29 cellular contexts compared by ENCODE assay signal in the genomic region with DNA sequence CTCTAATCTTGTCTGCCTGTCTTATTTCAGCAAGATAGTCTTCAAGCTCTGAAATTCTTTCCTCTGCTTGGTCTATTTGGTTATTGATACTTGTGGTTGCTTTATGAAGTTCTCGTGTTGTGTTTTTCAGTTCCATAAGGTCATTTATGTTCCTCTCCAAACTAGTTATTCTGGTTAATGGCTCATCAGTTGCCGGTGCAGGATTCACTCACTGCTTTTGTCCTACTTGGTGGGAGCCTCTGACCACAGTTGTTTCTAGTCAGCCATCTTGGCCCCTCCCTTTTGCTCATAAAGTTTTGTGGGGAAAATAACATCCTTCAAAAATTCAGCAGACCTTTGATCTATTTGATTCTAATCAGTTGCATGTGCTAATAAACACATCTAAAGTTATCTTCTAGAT.
"Had no signal": no experiment of that assay in that cellular context is flagged by ENCODE, and none has a peak within 500 bp of the region (broad histone marks: within the 10 kb centered on the region; RNA-seq: fewer than 3 reads in every experiment).

No MANE protein-coding gene starts in this region.

- H3K36me3 ChIP-seq: neural progenitor cell, ovary, right lobe of liver, sigmoid colon, stomach, thoracic aorta, thyroid gland, tibial nerve, upper lobe of left lung, vagina had no signal

- H3K79me2 ChIP-seq: parathyroid adenoma had no signal

- H3K9me3 ChIP-seq: ovary, psoas muscle, right lobe of liver, sigmoid colon, stomach, thoracic aorta, thyroid gland, upper lobe of left lung, vagina had no signal

- H3K27me3 Mint-ChIP-seq: progenitor cell of endocrine pancreas; stimulated activated memory B cell treated with anti-CD40 and anti-IgM and Interleukin-4, amounts not matched to agents 10 μg/mL and 1 μg/mL and 100 μg/mL, for 72 hours had no signal

- H3K27ac Mint-ChIP-seq: natural killer cell; nephron; neural progenitor cell; progenitor cell of endocrine pancreas; stimulated activated memory B cell treated with anti-CD40 and anti-IgM and Interleukin-4, amounts not matched to agents 10 μg/mL and 1 μg/mL and 100 μg/mL, for 72 hours had no signal

- DNase-seq: natural killer cell; occipital lobe; ovary; posterior cingulate gyrus; psoas muscle; right cardiac atrium; right lobe of liver; sigmoid colon; small intestine; stimulated activated CD4-positive, alpha-beta T cell treated with anti-CD3 and anti-CD28 coated beads, Interleukin-15, amount 100 ng/mL, for 24 hours; stimulated activated CD4-positive, alpha-beta T cell treated with anti-CD3 and anti-CD28 coated beads, Interleukin-2, amount 100 ng/mL, for 24 hours; stimulated activated CD4-positive, alpha-beta T cell treated with anti-CD3 and anti-CD28 coated beads, Interleukin-4, amount 100 ng/mL, for 1 hour; stimulated activated CD4-positive, alpha-beta T cell treated with anti-CD3 and anti-CD28 coated beads, Interleukin-4, amount 100 ng/mL, for 4 hours; stimulated activated CD8-positive, alpha-beta memory T cell treated with anti-CD3 and anti-CD28 coated beads, Interleukin-4, amount 100 ng/mL, for 48 hours; stimulated activated naive CD4-positive, alpha-beta T cell; stimulated activated naive CD8-positive, alpha-beta T cell treated with anti-CD3 and anti-CD28 coated beads, Interleukin-15, Interleukin-2, amounts not matched to agents 100 U/mL and 50 U/mL, for 24 hours; stomach; thyroid gland; trophoblast cell; upper lobe of left lung had no signal

- H3K4me1 Mint-ChIP-seq: natural killer cell; nephron; stimulated activated memory B cell treated with anti-CD40 and anti-IgM and Interleukin-4, amounts not matched to agents 10 μg/mL and 1 μg/mL and 100 μg/mL, for 72 hours had no signal

- H3K4me3 Mint-ChIP-seq: natural killer cell; nephron; neural progenitor cell; stimulated activated memory B cell treated with anti-CD40 and anti-IgM and Interleukin-4, amounts not matched to agents 10 μg/mL and 1 μg/mL and 100 μg/mL, for 72 hours had no signal

- H2AFZ ChIP-seq: neural progenitor cell, parathyroid adenoma had no signal

- H3K4me3 ChIP-seq: neural progenitor cell, ovary, psoas muscle, right lobe of liver, sigmoid colon, stomach, thoracic aorta, thyroid gland, tibial nerve, upper lobe of left lung, vagina had no signal

- H3K36me3 Mint-ChIP-seq: natural killer cell; stimulated activated memory B cell treated with anti-CD40 and anti-IgM and Interleukin-4, amounts not matched to agents 10 μg/mL and 1 μg/mL and 100 μg/mL, for 72 hours had no signal

- H3K27me3 ChIP-seq: neural progenitor cell, ovary, right lobe of liver, sigmoid colon, stomach, thyroid gland, tibial nerve, upper lobe of left lung, vagina had no signal

- FAIRE-seq: small intestine, urothelium cell line had no signal

- H3K4me1 ChIP-seq: neural progenitor cell, parathyroid adenoma, psoas muscle, right lobe of liver, sigmoid colon, stomach, thyroid gland, upper lobe of left lung, vagina had no signal

- ATAC-seq: natural killer cell; psoas muscle; right cardiac atrium; right lobe of liver; stimulated activated memory B cell treated with anti-CD40 and anti-IgM and Interleukin-4, amounts not matched to agents 10 μg/mL and 1 μg/mL and 100 μg/mL, for 72 hours; stimulated activated naive CD8-positive, alpha-beta T cell treated with anti-CD3 and anti-CD28 coated beads, Interleukin-15, Interleukin-2, amounts not matched to agents 100 U/mL and 50 U/mL, for 24 hours had no signal

- H3K9ac ChIP-seq: neural progenitor cell, parathyroid adenoma had no signal

- H3K27ac ChIP-seq: neural progenitor cell, ovary, parathyroid adenoma, psoas muscle, right lobe of liver, sigmoid colon, stomach, thoracic aorta, thyroid gland, tibial nerve, upper lobe of left lung, vagina had no signal

- H3K4me2 ChIP-seq: neural progenitor cell had no signal
